Comparison of ENCODE assay signal across 29 cellular contexts in genomic region chrX:124362072-124362471, GRCh38. TPM values are rescaled to one million over a fixed set of nuclear protein-coding genes. Genes with fewer than 3 reads are reported as not detected.
DNase-seq lines count a peak whose midpoint lies in the region; ATAC-seq and TF ChIP-seq lines count a peak whose summit lies in the region.
"Had no signal": no experiment of that assay in that cellular context is flagged by ENCODE, and none has a peak within 500 bp of the region (broad histone marks: within the 10 kb centered on the region; RNA-seq: fewer than 3 reads in every experiment).

No MANE protein-coding gene starts in this region.

- no peak for ATAC-seq in CD4-positive, alpha-beta T cell (ENCODE audit: poor library complexity)
- ATAC-seq in effector memory CD8-positive, alpha-beta T cell (replicated peaks): peak; percentile 78
- ATAC-seq in HG03139 (IDR thresholded peaks at IDR 0.05; ENCODE audit: unreplicated experiment): no peak
- ATAC-seq: gastroesophageal sphincter, GM23338, left colon, right lobe of liver had no signal

- H3K9me3 ChIP-seq in CD4-positive, alpha-beta T cell (ENCODE audit: control insufficient read depth, low read length): no peaks in the 10 kb centered on the region
- no peaks in the 10 kb centered on the region for H3K9me3 ChIP-seq in neuronal stem cell (replicated peaks in 1 of 2; ENCODE audit: control insufficient read depth in 2 of 2, insufficient read depth in 1 of 2, low read depth in 1 of 2, low read length in 2 of 2)
- H3K9me3 ChIP-seq: gastroesophageal sphincter, right lobe of liver, thoracic aorta, vagina had no signal

- TF ChIP-seq CTCF in CD4-positive, alpha-beta T cell (IDR thresholded peaks at IDR 0.05): no peak

- H3K18ac ChIP-seq in neuronal stem cell (ENCODE audit: low read length): no peak overlapping the region

- H3K27me3 Mint-ChIP-seq in CD4-positive, alpha-beta T cell: no peaks in the 10 kb centered on the region
- H3K27me3 Mint-ChIP-seq in activated CD4-positive, alpha-beta memory T cell treated with anti-CD3 and anti-CD28 coated beads for 36 hours: no peaks in the 10 kb centered on the region
- no peaks in the 10 kb centered on the region for H3K27me3 Mint-ChIP-seq in effector memory CD8-positive, alpha-beta T cell

- no peak overlapping the region for H2BK120ac ChIP-seq in neuronal stem cell (ENCODE audit: low read depth, low read length)

- H3K36me3 Mint-ChIP-seq in CD4-positive, alpha-beta T cell (ENCODE audit: low read depth): peaks cover 49% of the 10 kb centered on the region
- peaks cover 6% of the 10 kb centered on the region for H3K36me3 Mint-ChIP-seq in activated CD4-positive, alpha-beta memory T cell treated with anti-CD3 and anti-CD28 coated beads for 36 hours
- peaks cover 17% of the 10 kb centered on the region for H3K36me3 Mint-ChIP-seq in effector memory CD8-positive, alpha-beta T cell (ENCODE audit: insufficient read depth)

- peak overlapping the region; percentile 14 for H3K4me3 Mint-ChIP-seq in CD4-positive, alpha-beta T cell
- no peak overlapping the region for H3K4me3 Mint-ChIP-seq in activated CD4-positive, alpha-beta memory T cell treated with anti-CD3 and anti-CD28 coated beads for 36 hours
- H3K4me3 Mint-ChIP-seq in effector memory CD8-positive, alpha-beta T cell: peak overlapping the region; percentile 60 to 63
- H3K4me3 Mint-ChIP-seq: GM23338 had no signal

- H2AK5ac ChIP-seq in neuronal stem cell (ENCODE audit: low read depth, low read length): no peak overlapping the region

- H3K9me3 Mint-ChIP-seq in CD4-positive, alpha-beta T cell: no peaks in the 10 kb centered on the region
- no peaks in the 10 kb centered on the region for H3K9me3 Mint-ChIP-seq in activated CD4-positive, alpha-beta memory T cell treated with anti-CD3 and anti-CD28 coated beads for 36 hours
- H3K9me3 Mint-ChIP-seq in effector memory CD8-positive, alpha-beta T cell: no peaks in the 10 kb centered on the region
- H3K9me3 Mint-ChIP-seq: GM23338 had no signal

- no peak overlapping the region for H4K91ac ChIP-seq in neuronal stem cell (ENCODE audit: low read depth, low read length, poor library complexity)

- WGBS in neuronal stem cell (ENCODE audit: extremely low coverage in 2 of 2, insufficient read length in 2 of 2, insufficient replicate concordance in 1 of 2), 2 donors: no CpG with 5 or more reads among the region's 2 CpGs

- intact Hi-C loops in CD4-positive, alpha-beta T cell (cut with DNase I, micrococcal nuclease): loop anchor here in 1 of 2 experiments (5.0 kb wide), 1 partner anchor 125 kb away; no protein-coding TSS in a partner anchor
- intact Hi-C loops in activated CD4-positive, alpha-beta memory T cell treated with anti-CD3 and anti-CD28 coated beads for 36 hours (cut with micrococcal nuclease): no loop called here

- no peak overlapping the region for H2BK12ac ChIP-seq in neuronal stem cell (ENCODE audit: low read length)

- CTCF ChIA-PET in CD4-positive, alpha-beta T cell (lab: Charles Lee): no interaction called here
- CTCF ChIA-PET in activated CD4-positive, alpha-beta memory T cell treated with anti-CD3 and anti-CD28 coated beads for 36 hours (lab: Charles Lee): interaction anchor here (0.8 kb wide), 1 partner anchor 16 kb away, joined by 3 read pairs; the partner anchor contains the start of gene SH2D1A

- no peaks in the 10 kb centered on the region for H3K36me3 ChIP-seq in neuronal stem cell (replicated peaks in 1 of 2; ENCODE audit: control insufficient read depth in 2 of 2, insufficient read depth in 2 of 2, low read length in 2 of 2)
- H3K36me3 ChIP-seq: gastroesophageal sphincter, right lobe of liver, thoracic aorta, vagina had no signal

- no peak overlapping the region for H3K4me3 ChIP-seq in neuronal stem cell (ENCODE audit: low read length in 2 of 2)
- H3K4me3 ChIP-seq: dorsolateral prefrontal cortex, gastroesophageal sphincter, GM23338, right lobe of liver, thoracic aorta, vagina had no signal

- no peak overlapping the region for H3K4me2 ChIP-seq in neuronal stem cell (ENCODE audit: insufficient read depth, low read length, poor library complexity, severe bottlenecking)
- H3K4me2 ChIP-seq: GM23338 had no signal

- no peak overlapping the region for H2AFZ ChIP-seq in neuronal stem cell (ENCODE audit: low read length)
- H2AFZ ChIP-seq: GM23338 had no signal

- H3K9ac ChIP-seq in neuronal stem cell (ENCODE audit: low read depth, low read length, poor library complexity): no peak overlapping the region

- H3K27ac Mint-ChIP-seq in CD4-positive, alpha-beta T cell: peak overlapping the region; percentile 77
- peak overlapping the region; percentile 83 for H3K27ac Mint-ChIP-seq in activated CD4-positive, alpha-beta memory T cell treated with anti-CD3 and anti-CD28 coated beads for 36 hours
- peak overlapping the region; percentile 73 to 85 for H3K27ac Mint-ChIP-seq in effector memory CD8-positive, alpha-beta T cell
- H3K27ac Mint-ChIP-seq: GM23338 had no signal

- no peak overlapping the region for H3K14ac ChIP-seq in neuronal stem cell (ENCODE audit: low read length)

- no peak overlapping the region for H3K4ac ChIP-seq in neuronal stem cell (ENCODE audit: low read length)

- peak; percentile 11 for DNase-seq in activated CD4-positive, alpha-beta T cell treated with anti-CD3 and anti-CD28 coated beads for 48 hours
- DNase-seq in activated CD4-positive, alpha-beta T cell treated with anti-CD3 and anti-CD28 coated beads, Interleukin-2, amount 50 U/mL, for 1 hour: no peak
- no peak for DNase-seq in CD4-positive, alpha-beta T cell
- DNase-seq in activated CD4-positive, alpha-beta memory T cell treated with anti-CD3 and anti-CD28 coated beads for 36 hours: peak; percentile 46
- DNase-seq in effector memory CD8-positive, alpha-beta T cell: no peak
- DNase-seq in neuronal stem cell (ENCODE audit: low spot score): no peak
- no peak for DNase-seq in stimulated activated CD4-positive, alpha-beta T cell treated with anti-CD3 and anti-CD28 coated beads, Interleukin-2, amount 100 ng/mL, for 24 hours
- DNase-seq: activated CD4-positive, CD25-positive, alpha-beta regulatory T cell treated with anti-CD3 and anti-CD28 coated beads, Interleukin-2, amount 50 U/mL, for 72 hours; DMS53; dorsolateral prefrontal cortex; hippocampal formation; KG1; left colon; mammary epithelial cell; NCI-H1417 treated with DMSO at 0.1 percent for 48 hours; NCI-H2081 treated with DMSO at 0.1 percent for 48 hours; NCI-H345; right lobe of liver; SIG-M5; stimulated activated CD4-positive, alpha-beta T cell treated with anti-CD3 and anti-CD28 coated beads, Interleukin-4, amount 100 ng/mL, for 4 hours; stimulated activated naive CD4-positive, alpha-beta T cell had no signal

- H3K27ac ChIP-seq in CD4-positive, alpha-beta T cell (ENCODE audit: low read depth, low read length): no peak overlapping the region
- H3K27ac ChIP-seq in neuronal stem cell (replicated peaks; ENCODE audit: low read length): no peak overlapping the region
- H3K27ac ChIP-seq: dorsolateral prefrontal cortex, gastroesophageal sphincter, right lobe of liver, thoracic aorta, vagina had no signal

- no peak overlapping the region for H2BK5ac ChIP-seq in neuronal stem cell (ENCODE audit: low read length)

- H4K8ac ChIP-seq in neuronal stem cell (ENCODE audit: low read depth, low read length): no peak overlapping the region

- H2BK15ac ChIP-seq in neuronal stem cell (ENCODE audit: low read length): no peak overlapping the region

- H3K23ac ChIP-seq in neuronal stem cell (ENCODE audit: low read depth, low read length, poor library complexity): no peak overlapping the region

- H3K79me1 ChIP-seq in neuronal stem cell (ENCODE audit: low read depth, low read length): no peaks in the 10 kb centered on the region

- H3K4me1 Mint-ChIP-seq in CD4-positive, alpha-beta T cell (ENCODE audit: low read depth): peaks cover 57% of the 10 kb centered on the region
- peaks cover 42% of the 10 kb centered on the region for H3K4me1 Mint-ChIP-seq in activated CD4-positive, alpha-beta memory T cell treated with anti-CD3 and anti-CD28 coated beads for 36 hours (ENCODE audit: low read depth)
- H3K4me1 Mint-ChIP-seq in effector memory CD8-positive, alpha-beta T cell (ENCODE audit: low read depth in 2 of 2): peaks cover 30 to 43% of the 10 kb centered on the region in 2 donors
- H3K4me1 Mint-ChIP-seq: GM23338 had no signal

- H3K27me3 ChIP-seq in CD4-positive, alpha-beta T cell (ENCODE audit: control insufficient read depth, insufficient read depth, low read length): no peaks in the 10 kb centered on the region
- H3K27me3 ChIP-seq in neuronal stem cell (ENCODE audit: control insufficient read depth in 3 of 3, insufficient read depth in 3 of 3, low read depth in 1 of 3, low read length in 3 of 3): no peaks in the 10 kb centered on the region
- H3K27me3 ChIP-seq: gastroesophageal sphincter, vagina had no signal

- POLR2A ChIA-PET in CD4-positive, alpha-beta T cell (lab: Charles Lee): no interaction called here
- POLR2A ChIA-PET in activated CD4-positive, alpha-beta memory T cell treated with anti-CD3 and anti-CD28 coated beads for 36 hours (lab: Charles Lee): interaction anchor here (1.6 kb wide), 1 partner anchor 14 kb away, joined by 7 read pairs; no protein-coding TSS in a partner anchor

- H3K4me1 ChIP-seq in neuronal stem cell (ENCODE audit: control insufficient read depth in 2 of 2, insufficient read depth in 1 of 2, low read depth in 1 of 2, low read length in 2 of 2): no peaks in the 10 kb centered on the region
- H3K4me1 ChIP-seq: gastroesophageal sphincter, right lobe of liver, vagina had no signal

RNA-seq across cellular contexts. Expression of gene SH2D1A, which starts 15.7 kb away (rescaled TPM):
- 10 to 100 TPM; 39.6 to 41.5 TPM for total RNA-seq in CD4-positive, alpha-beta T cell
- total RNA-seq in activated CD4-positive, alpha-beta memory T cell treated with anti-CD3 and anti-CD28 coated beads for 36 hours: 10 to 100 TPM; 30.5 to 32.3 TPM
- 0.06 TPM for polyA plus RNA-seq in neuronal stem cell (2013, experiment 1 of 2)
- polyA plus RNA-seq in neuronal stem cell (2013, experiment 2 of 2): 0.12 TPM
- total RNA-seq: A172, fibroblast of lung, GM23338, mammary epithelial cell had no signal
- polyA plus RNA-seq: GM23338 had no signal

RNA-seq across cellular contexts. Expression of gene TEX13D, which starts 29.6 kb away (rescaled TPM):
- total RNA-seq in CD4-positive, alpha-beta T cell: not detected
- total RNA-seq in activated CD4-positive, alpha-beta memory T cell treated with anti-CD3 and anti-CD28 coated beads for 36 hours: under 1 TPM in 1 of 2 experiments, not detected in 1; 0.10 TPM
- 0.03 TPM for polyA plus RNA-seq in neuronal stem cell (2013, experiment 1 of 2)
- 0.01 TPM for polyA plus RNA-seq in neuronal stem cell (2013, experiment 2 of 2)
- total RNA-seq: A172, fibroblast of lung, GM23338, left colon, mammary epithelial cell, posterior vena cava, right lobe of liver, thoracic aorta, vagina had no signal
- polyA plus RNA-seq: fibroblast of lung, GM23338, mammary epithelial cell had no signal

Comparison
In these comparisons a context has a peak if more than half of its experiments do, and no peak if none do; other contexts are left out.
1. DNase-seq: peak in activated CD4-positive, alpha-beta T cell treated with anti-CD3 and anti-CD28 coated beads for 48 hours (single experiment) and activated CD4-positive, alpha-beta memory T cell treated with anti-CD3 and anti-CD28 coated beads for 36 hours (single experiment); none in activated CD4-positive, alpha-beta T cell treated with anti-CD3 and anti-CD28 coated beads, Interleukin-2, amount 50 U/mL, for 1 hour (single experiment), CD4-positive, alpha-beta T cell (0 of 10), effector memory CD8-positive, alpha-beta T cell (0 of 3), neuronal stem cell (single experiment) and stimulated activated CD4-positive, alpha-beta T cell treated with anti-CD3 and anti-CD28 coated beads, Interleukin-2, amount 100 ng/mL, for 24 hours (0 of 2).
2. Peak in every context shown above with its lines, with median percentiles within 50 percentile points of each other: H3K27ac Mint-ChIP-seq.